Comparison of ENCODE assay signal across 8 cellular contexts in the genomic region with DNA sequence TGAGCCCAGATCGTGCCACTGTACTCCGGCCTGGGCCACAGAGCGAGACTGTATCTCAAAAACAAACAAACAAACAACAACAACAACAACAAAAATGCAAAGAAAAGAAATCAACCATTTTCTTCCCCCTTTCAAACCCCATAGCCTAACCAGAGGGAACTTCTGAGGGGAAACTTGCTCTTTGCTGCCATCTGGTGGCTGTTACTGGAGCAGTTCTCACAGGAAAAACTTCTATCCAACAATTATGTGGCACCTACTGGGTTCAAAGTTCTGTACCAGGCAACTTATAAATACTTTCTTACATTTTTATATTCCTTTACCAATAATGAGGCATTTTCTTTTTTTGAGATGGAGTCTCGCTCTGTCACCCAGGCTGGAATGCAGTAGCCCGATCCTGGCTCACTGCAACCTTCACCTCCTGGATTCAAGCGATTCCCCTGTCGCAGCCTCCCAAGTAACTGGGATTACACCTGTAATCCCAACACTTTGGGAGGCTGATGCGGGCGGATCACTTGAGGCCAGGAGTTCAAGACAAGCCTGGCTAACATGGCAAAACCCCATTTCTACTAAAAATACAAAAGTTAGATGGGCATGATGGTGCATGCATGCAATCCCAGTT. TPM values are rescaled to one million over a fixed set of nuclear protein-coding genes. Genes with fewer than 3 reads are reported as not detected.
DNase-seq lines count a peak whose midpoint lies in the region; ATAC-seq lines count a peak whose summit lies in the region.

No MANE protein-coding gene starts in this region.

- DNase-seq in DMS53 (lab: John Stamatoyannopoulos, UW) (peak; percentile 76), SK-MEL-5 (ENCODE audit: low read depth, low spot score) (peak; percentile 75), glomerular visceral epithelial cell (ENCODE audit: extremely low spot score) (peak; percentile 56), pulmonary artery endothelial cell (ENCODE audit: low read depth, low spot score) (peak; percentile 4)
- DNase-seq in Jurkat, Clone E6-1 (ENCODE audit: low read depth, low spot score), result peak; percentile 50
- DNase-seq in activated naive CD4-positive, alpha-beta T cell treated with Interleukin-2 at 50 U/mL for 16 hours, result peak; percentile 71

- ATAC-seq in GM21526 (IDR thresholded peaks at IDR 0.05; ENCODE audit: low FRiP score, unreplicated experiment), result no peak
- ATAC-seq in HG02870 (IDR thresholded peaks at IDR 0.05; ENCODE audit: unreplicated experiment), result no peak

- in situ Hi-C loops in SK-MEL-5 (cut with HindIII; ENCODE audit: low pct_unique_long_range_greater_than_20kb, low sequenced_read_pairs), result no loop called here

- no peak overlapping the region for H3K4me3 ChIP-seq in Jurkat, Clone E6-1 (ENCODE audit: low read length)

RNA-seq across cellular contexts. Expression of a gene that starts 50.9 kb away (rescaled TPM):
- 25.3 TPM for polyA plus RNA-seq in Jurkat, Clone E6-1 (2012; ENCODE audit: insufficient read depth, insufficient read length)
- total RNA-seq in SK-MEL-5 (2014; rRNA removed; shearing (Covaris generic)), result 7.7 and 10.2 TPM in 2 replicates
- 18.7 and 24.0 TPM in 2 replicates for polyA plus RNA-seq in SK-MEL-5 (2015; cell fraction: cytosol; rRNA removed)
- polyA plus RNA-seq in SK-MEL-5 (2015; cell fraction: nucleus; rRNA removed), result 34.5 and 51.9 TPM in 2 replicates
- total RNA-seq in pulmonary artery endothelial cell, result 0.07 TPM in 1 of 2 replicates, not detected in the other

Comparison
In these comparisons a context has a peak if more than half of its experiments do, and no peak if none do; other contexts are left out.
1. DNase-seq: peak in every context shown above with its lines; median percentile 76 in DMS53; 75 in SK-MEL-5; 71 in activated naive CD4-positive, alpha-beta T cell treated with Interleukin-2 at 50 U/mL for 16 hours; 56 in glomerular visceral epithelial cell; 50 in Jurkat, Clone E6-1; 4 in pulmonary artery endothelial cell.